Comparison of ENCODE assay signal across 10 cellular contexts in the genomic region with DNA sequence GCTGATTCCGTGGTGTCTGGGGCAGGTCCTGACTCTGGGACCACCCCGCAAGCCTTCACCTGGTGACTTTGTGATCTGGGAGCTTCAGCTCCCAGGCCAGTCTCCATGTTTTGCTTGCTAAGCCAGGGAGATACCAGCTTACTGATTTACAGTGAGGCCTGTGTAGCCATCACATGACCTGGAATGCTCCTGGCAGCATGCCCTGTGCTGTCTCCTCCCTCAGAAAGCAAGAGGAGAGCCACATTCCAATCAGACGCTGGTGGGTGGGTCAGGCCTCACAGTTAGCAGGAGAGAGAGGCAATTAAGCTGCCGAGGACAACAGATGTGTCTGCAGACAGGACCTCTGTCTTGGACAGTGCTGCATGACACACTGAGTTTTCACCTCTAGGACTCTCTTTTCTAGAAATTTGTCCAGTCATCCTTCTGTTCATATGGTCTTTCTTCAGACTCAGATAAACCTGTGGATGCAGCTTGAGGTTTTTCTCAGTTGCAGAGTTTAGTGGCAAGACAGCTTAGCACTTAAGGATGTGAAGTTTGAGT. TPM values are rescaled to one million over a fixed set of nuclear protein-coding genes. Genes with fewer than 3 reads are reported as not detected.
DNase-seq lines count a peak whose midpoint lies in the region; ATAC-seq, FAIRE-seq and TF ChIP-seq lines count a peak whose summit lies in the region.
"Had no signal": no experiment of that assay in that cellular context is flagged by ENCODE, and none has a peak within 500 bp of the region (broad histone marks: within the 10 kb centered on the region; RNA-seq: fewer than 3 reads in every experiment).

No MANE protein-coding gene starts in this region.

- WGBS in thyroid gland, 2 donors: 26 to 27% methylated on average over 4 of the region's 4 CpGs

- H3K36me3 ChIP-seq in colonic mucosa (no peaks in the 10 kb centered on the region), left lung (no peaks in the 10 kb centered on the region), thyroid gland (no peaks in the 10 kb centered on the region)

- no peak overlapping the region for H3K27ac Mint-ChIP-seq in effector memory CD8-positive, alpha-beta T cell

- TF ChIP-seq CTCF in colonic mucosa (IDR thresholded peaks at IDR 0.05) (no peak), left lung (IDR thresholded peaks at IDR 0.05) (no peak), thyroid gland (IDR thresholded peaks at IDR 0.05) (no peak), GM13976 (IDR thresholded peaks at IDR 0.05; ENCODE audit: borderline replicate concordance, control extremely low read depth, extremely low read depth, insufficient read depth, missing control alignments) (no peak)

- H3K27ac ChIP-seq in colonic mucosa (peak overlapping the region; percentile 56), left lung (peak overlapping the region; percentile 23 to 42), thyroid gland (peak overlapping the region; percentile 46 to 74 (median 70))

- H3K9me3 Mint-ChIP-seq in effector memory CD8-positive, alpha-beta T cell: no peaks in the 10 kb centered on the region
- H3K9me3 Mint-ChIP-seq: IgD-negative memory B cell had no signal

- H3K27me3 ChIP-seq in colonic mucosa (no peaks in the 10 kb centered on the region), left lung (no peaks in the 10 kb centered on the region), thyroid gland (no peaks in the 10 kb centered on the region)

- peak; percentile 75 for DNase-seq in H54 (ENCODE audit: insufficient read length, low spot score)
- peak; percentile 33 to 58 for DNase-seq in NCI-H526 (lab: John Stamatoyannopoulos, UW)
- peak; percentile 96 for DNase-seq in colonic mucosa
- DNase-seq in left lung: peak; percentile 81 to 88
- DNase-seq in thyroid gland: peak; percentile 93 to 96
- DNase-seq in activated effector memory CD4-positive, alpha-beta T cell treated with anti-CD3 and anti-CD28 coated beads, Interleukin-2, amount 50 U/mL, for 16 hours: no peak
- no peak for DNase-seq in effector memory CD8-positive, alpha-beta T cell
- no peak for DNase-seq in GM13976 (ENCODE audit: low spot score)

- FAIRE-seq in H54 (lab: Jason Lieb, UNC): peak; percentile 60

- no peak overlapping the region for H3K4me3 Mint-ChIP-seq in effector memory CD8-positive, alpha-beta T cell
- H3K4me3 Mint-ChIP-seq: IgD-negative memory B cell had no signal

- no peaks in the 10 kb centered on the region for H3K9me3 ChIP-seq in colonic mucosa
- H3K9me3 ChIP-seq in left lung: no peaks in the 10 kb centered on the region
- H3K9me3 ChIP-seq in thyroid gland: no peaks in the 10 kb centered on the region

- H3K4me1 ChIP-seq in colonic mucosa: peaks cover 10% of the 10 kb centered on the region
- peaks cover 6 to 13% of the 10 kb centered on the region in 2 donors for H3K4me1 ChIP-seq in left lung
- peaks cover 12 to 14% of the 10 kb centered on the region in 2 donors for H3K4me1 ChIP-seq in thyroid gland

- peak overlapping the region in 1 of 2 donors; percentile 62 for H3K9ac ChIP-seq in colonic mucosa (ENCODE audit: low read depth in 2 of 2, low read length in 2 of 2)

- no peaks in the 10 kb centered on the region for H3K4me1 Mint-ChIP-seq in effector memory CD8-positive, alpha-beta T cell (ENCODE audit: low read depth in 2 of 2)
- H3K4me1 Mint-ChIP-seq: IgD-negative memory B cell had no signal

- H3K4me3 ChIP-seq in colonic mucosa: no peak overlapping the region
- no peak overlapping the region for H3K4me3 ChIP-seq in left lung
- H3K4me3 ChIP-seq in thyroid gland (replicated peaks in 1 of 3): no peak overlapping the region

- peak; percentile 92 for ATAC-seq in left lung
- no peak for ATAC-seq in effector memory CD8-positive, alpha-beta T cell (replicated peaks)

- no peaks in the 10 kb centered on the region for H3K27me3 Mint-ChIP-seq in effector memory CD8-positive, alpha-beta T cell
- H3K27me3 Mint-ChIP-seq: IgD-negative memory B cell had no signal

- intact Hi-C loops in colonic mucosa (cut with DNase I) (no loop called here), left lung (cut with DNase I) (no loop called here), thyroid gland (cut with DNase I) (loop anchor here (5.0 kb wide), 1 partner anchor 111 kb away; no protein-coding TSS in a partner anchor)

- in situ Hi-C loops in GM13976 (cut with MboI; ENCODE audit: low sequenced_read_pairs, unreplicated experiment): no loop called here

- TF ChIP-seq POLR2A in H54 (IDR thresholded peaks at IDR 0.05; ENCODE audit: low read depth, low read length) (peak; percentile 50), thyroid gland (IDR thresholded peaks at IDR 0.05) (peak in 1 of 2 donors; percentile 35)

- no peaks in the 10 kb centered on the region for H3K36me3 Mint-ChIP-seq in effector memory CD8-positive, alpha-beta T cell (ENCODE audit: insufficient read depth)
- H3K36me3 Mint-ChIP-seq: IgD-negative memory B cell had no signal

RNA-seq across cellular contexts. Expression of gene GRPEL2, which starts 24.4 kb away (rescaled TPM):
- total RNA-seq in colonic mucosa (10 to 100 TPM; 14.5 to 16.4 TPM), left lung (10 to 100 TPM; 12.3 to 15.9 TPM), thyroid gland (10 to 100 TPM; 12.6 to 19.6 (median 13.7) TPM)

RNA-seq across cellular contexts. Expression of gene PCYOX1L, which starts 37.0 kb away (rescaled TPM):
- 10 to 100 TPM in 1 of 2 donors, 1 to 10 TPM in 1; 4.0 to 10.1 TPM for total RNA-seq in colonic mucosa
- total RNA-seq in left lung: 10 to 100 TPM in 1 of 2 donors, 1 to 10 TPM in 1; 9.0 to 10.5 TPM
- total RNA-seq in thyroid gland: 1 to 10 TPM; 1.8 to 4.4 (median 2.4) TPM

RNA-seq across cellular contexts. Expression of gene AFAP1L1, which starts 49.2 kb away (rescaled TPM):
- 1 to 10 TPM; 1.6 to 4.0 TPM for total RNA-seq in colonic mucosa
- total RNA-seq in left lung: 10 to 100 TPM; 14.2 to 17.0 TPM
- 10 to 100 TPM; 15.9 to 43.1 (median 26.8) TPM for total RNA-seq in thyroid gland

RNA-seq across cellular contexts. Expression of gene IL17B, which starts 58.2 kb away (rescaled TPM):
- under 1 TPM in 1 of 2 donors, not detected in 1; 0.42 TPM for total RNA-seq in colonic mucosa
- total RNA-seq in left lung: under 1 TPM in 1 of 2 donors, not detected in 1; 0.42 TPM
- 1 to 10 TPM in 1 of 4 donors, not detected in 3; 1.7 TPM for total RNA-seq in thyroid gland
- total RNA-seq: mononuclear cell had no signal

Comparison
In these comparisons a context has a peak if more than half of its experiments do, and no peak if none do; other contexts are left out.
1. DNase-seq: peak in H54 (single experiment), NCI-H526 (2 of 2), colonic mucosa (single experiment), left lung (2 of 2) and thyroid gland (2 of 2); none in activated effector memory CD4-positive, alpha-beta T cell treated with anti-CD3 and anti-CD28 coated beads, Interleukin-2, amount 50 U/mL, for 16 hours (single experiment), effector memory CD8-positive, alpha-beta T cell (0 of 3) and GM13976 (single experiment).
2. Peak in every context shown above with its lines, with median percentiles within 50 percentile points of each other: H3K27ac ChIP-seq.